In genomic region chr5:43040287-43041098, GRCh38 we compare ENCODE assay signal across 8 cellular contexts. TPM values are rescaled to one million over a fixed set of nuclear protein-coding genes. Genes with fewer than 3 reads are reported as not detected.
DNase-seq lines count a peak whose midpoint lies in the region; ATAC-seq and TF ChIP-seq lines count a peak whose summit lies in the region.

TSS of gene ANXA2R (minus strand) at chr5:43040319. CDS start at chr5:43040046, 273 bp downstream.

- H3K27ac ChIP-seq in urinary bladder (ENCODE audit: low read depth): peak within 1 kb of the TSS; percentile 87

- H3K36me3 ChIP-seq in urinary bladder (ENCODE audit: insufficient read depth): no peaks in the 10 kb centered on the region

- H3K27me3 Mint-ChIP-seq in activated naive CD8-positive, alpha-beta T cell treated with anti-CD3 and anti-CD28 coated beads for 36 hours: no peaks in the 10 kb centered on the region

- ATAC-seq in HG02678 (IDR thresholded peaks at IDR 0.05; ENCODE audit: unreplicated experiment): peak; percentile 38

- H3K4me1 ChIP-seq in urinary bladder (ENCODE audit: insufficient read depth): no peaks in the 10 kb centered on the region

- peak; percentile 83 for TF ChIP-seq CTCF in GM12865 (IDR thresholded peaks at IDR 0.05; ENCODE audit: insufficient read depth, low read depth, low read length, missing control alignments)

- WGBS in urinary bladder: 6% methylated on average over 47 of the region's 47 CpGs

- H3K4me1 Mint-ChIP-seq in activated naive CD8-positive, alpha-beta T cell treated with anti-CD3 and anti-CD28 coated beads for 36 hours: peaks cover 48% of the 10 kb centered on the region

- H3K36me3 Mint-ChIP-seq in activated naive CD8-positive, alpha-beta T cell treated with anti-CD3 and anti-CD28 coated beads for 36 hours: peaks cover 10% of the 10 kb centered on the region

- intact Hi-C loops in cardiac septum (cut with DNase I): loop anchor here (1.0 to 5.0 kb wide), 5 partner anchors 22 to 133 kb away; no protein-coding TSS in a partner anchor
- intact Hi-C loops in posterior vena cava (cut with DNase I): loop anchor here in 1 of 2 donors (5.0 kb wide), 1 partner anchor 33 kb away; no protein-coding TSS in a partner anchor

- peak within 1 kb of the TSS; percentile 66 for H3K4me3 ChIP-seq in GM12865 (ENCODE audit: low read depth, low read length)
- peak within 1 kb of the TSS; percentile 67 for H3K4me3 ChIP-seq in urinary bladder (ENCODE audit: low read depth, low read length)

- DNase-seq in GM12865 (ENCODE audit: low read depth) (peak; percentile 97), NCI-H128 (lab: John Stamatoyannopoulos, UW; ENCODE audit: unreplicated experiment) (peak; percentile 91), SKM-1 treated with dmso at 0.1 percent for 144 hours (lab: John Stamatoyannopoulos, UW; ENCODE audit: unreplicated experiment) (peak; percentile 89), cardiac septum (ENCODE audit: low spot score) (peak; percentile 94), posterior vena cava (ENCODE audit: low spot score) (peak; percentile 96)
- peak; percentile 93 for DNase-seq in activated naive CD8-positive, alpha-beta T cell treated with anti-CD3 and anti-CD28 coated beads for 36 hours

- peak within 1 kb of the TSS; percentile 92 for H3K4me3 Mint-ChIP-seq in activated naive CD8-positive, alpha-beta T cell treated with anti-CD3 and anti-CD28 coated beads for 36 hours

- peak within 1 kb of the TSS; percentile 98 for H3K27ac Mint-ChIP-seq in activated naive CD8-positive, alpha-beta T cell treated with anti-CD3 and anti-CD28 coated beads for 36 hours

- no peaks in the 10 kb centered on the region for H3K9me3 Mint-ChIP-seq in activated naive CD8-positive, alpha-beta T cell treated with anti-CD3 and anti-CD28 coated beads for 36 hours

RNA-seq across cellular contexts. Expression of gene ANXA2R, which starts in this region (rescaled TPM):
- 1 to 10 TPM; 8.5 to 9.9 TPM for total RNA-seq in activated naive CD8-positive, alpha-beta T cell treated with anti-CD3 and anti-CD28 coated beads for 36 hours
- total RNA-seq in cardiac septum: 1.2 TPM
- 1 to 10 TPM; 2.3 to 4.7 TPM for total RNA-seq in posterior vena cava
- total RNA-seq in urinary bladder: 3.5 TPM
- 2.9 TPM for polyA plus RNA-seq in urinary bladder

Comparison
In these comparisons a context has a peak if more than half of its experiments do, and no peak if none do; other contexts are left out.
1. Peak in every context shown above with its lines: DNase-seq, ATAC-seq, H3K4me3 ChIP-seq and H3K27ac ChIP-seq.